Comparison of ENCODE assay signal across 16 cellular contexts in genomic region chr13:112773601-112774447, GRCh38.
"Had no signal": no experiment of that assay in that cellular context is flagged by ENCODE, and none has a peak within 500 bp of the region (broad histone marks: within the 10 kb centered on the region; RNA-seq: fewer than 3 reads in every experiment).

No MANE protein-coding gene starts in this region.

- H3K4me3 ChIP-seq: breast epithelium, gastroesophageal sphincter, stomach, thoracic aorta, upper lobe of right lung had no signal

- DNase-seq: activated CD4-positive, alpha-beta T cell treated with anti-CD3 and anti-CD28 coated beads, Interleukin-2, amount 50 U/mL, for 4 hours; activated CD4-positive, CD25-positive, alpha-beta regulatory T cell treated with anti-CD3 and anti-CD28 coated beads, Interleukin-2, amount 50 U/mL, for 72 hours; activated naive CD4-positive, alpha-beta T cell treated with Interleukin-2 at 50 U/mL for 16 hours; activated naive CD8-positive, alpha-beta T cell treated with anti-CD3 and anti-CD28 coated beads, Interleukin-2, amount 50 U/mL, for 24 hours; effector memory CD8-positive, alpha-beta T cell; mesenchymal stem cell; natural killer cell; stomach; upper lobe of right lung had no signal

- H3K9me3 ChIP-seq: breast epithelium, gastroesophageal sphincter, stomach, thoracic aorta, upper lobe of right lung had no signal

- H3K4me1 ChIP-seq: breast epithelium had no signal

- H3K27ac ChIP-seq: breast epithelium, gastroesophageal sphincter, stomach, thoracic aorta, upper lobe of right lung had no signal

- H3K36me3 Mint-ChIP-seq: natural killer cell had no signal

- H3K9me3 Mint-ChIP-seq: activated naive CD8-positive, alpha-beta T cell treated with anti-CD3 and anti-CD28 coated beads, Interleukin-2, amount 50 U/mL, for 24 hours; activated T-helper 17 cell treated with anti-CD3 and anti-CD28 coated beads, Interleukin-2, amount 50 U/mL, for 72 hours; dendritic cell treated with granulocyte-macrophage colony-stimulating factor and Interleukin-4, amounts not matched to agents 40 ng/mL and 50 ng/mL, for 4 days; effector memory CD8-positive, alpha-beta T cell; natural killer cell had no signal

- H3K27me3 ChIP-seq: breast epithelium, gastroesophageal sphincter, stomach, upper lobe of right lung had no signal

- FAIRE-seq: islet of Langerhans had no signal

- H3K27ac Mint-ChIP-seq: activated naive CD8-positive, alpha-beta T cell treated with anti-CD3 and anti-CD28 coated beads, Interleukin-2, amount 50 U/mL, for 24 hours; activated T-helper 17 cell treated with anti-CD3 and anti-CD28 coated beads, Interleukin-2, amount 50 U/mL, for 72 hours; dendritic cell treated with granulocyte-macrophage colony-stimulating factor and Interleukin-4, amounts not matched to agents 40 ng/mL and 50 ng/mL, for 4 days; natural killer cell had no signal

- ATAC-seq: activated naive CD8-positive, alpha-beta T cell treated with anti-CD3 and anti-CD28 coated beads, Interleukin-2, amount 50 U/mL, for 24 hours; activated T-helper 17 cell treated with anti-CD3 and anti-CD28 coated beads, Interleukin-2, amount 50 U/mL, for 72 hours; effector memory CD8-positive, alpha-beta T cell; gastroesophageal sphincter; sciatic nerve; upper lobe of right lung had no signal

- H3K4me3 Mint-ChIP-seq: activated naive CD8-positive, alpha-beta T cell treated with anti-CD3 and anti-CD28 coated beads, Interleukin-2, amount 50 U/mL, for 24 hours; activated T-helper 17 cell treated with anti-CD3 and anti-CD28 coated beads, Interleukin-2, amount 50 U/mL, for 72 hours; dendritic cell treated with granulocyte-macrophage colony-stimulating factor and Interleukin-4, amounts not matched to agents 40 ng/mL and 50 ng/mL, for 4 days; effector memory CD8-positive, alpha-beta T cell; natural killer cell had no signal

- H3K27me3 Mint-ChIP-seq: activated naive CD8-positive, alpha-beta T cell treated with anti-CD3 and anti-CD28 coated beads, Interleukin-2, amount 50 U/mL, for 24 hours; activated T-helper 17 cell treated with anti-CD3 and anti-CD28 coated beads, Interleukin-2, amount 50 U/mL, for 72 hours; dendritic cell treated with granulocyte-macrophage colony-stimulating factor and Interleukin-4, amounts not matched to agents 40 ng/mL and 50 ng/mL, for 4 days; effector memory CD8-positive, alpha-beta T cell had no signal

- H3K36me3 ChIP-seq: breast epithelium, gastroesophageal sphincter, stomach, thoracic aorta, upper lobe of right lung had no signal
